11 cellular contexts compared by ENCODE assay signal in genomic region chr3:131630117-131630516, GRCh38.
A peak's percentile ranks its signal among the peaks of the same experiment; 100 is the strongest.
DNase-seq lines count a peak whose midpoint lies in the region; ATAC-seq, FAIRE-seq and TF ChIP-seq lines count a peak whose summit lies in the region.
"Had no signal": no experiment of that assay in that cellular context is flagged by ENCODE, and none has a peak within 500 bp of the region (broad histone marks: within the 10 kb centered on the region; RNA-seq: fewer than 3 reads in every experiment).

No MANE protein-coding gene starts in this region.

- H3K36me3 ChIP-seq in hepatocyte (replicated peaks; ENCODE audit: insufficient read depth, low read depth) (no peaks in the 10 kb centered on the region), adrenal gland (replicated peaks in 1 of 2) (no peaks in the 10 kb centered on the region)

- no peak for TF ChIP-seq CTCF in GM12864 (IDR thresholded peaks at IDR 0.05; ENCODE audit: low read depth, low read length, missing control alignments)
- TF ChIP-seq CTCF in hepatocyte (IDR thresholded peaks at IDR 0.05; ENCODE audit: poor library complexity): no peak
- no peak for TF ChIP-seq CTCF in coronary artery (IDR thresholded peaks at IDR 0.05)
- no peak for TF ChIP-seq CTCF in adrenal gland (IDR thresholded peaks at IDR 0.05)

- peak; percentile 36 for DNase-seq in GM12864 (ENCODE audit: low read depth)
- DNase-seq in RCC 7860 (ENCODE audit: low spot score): peak; percentile 12
- no peak for DNase-seq in hepatocyte (ENCODE audit: low spot score)
- DNase-seq in NCI-H748 (lab: John Stamatoyannopoulos, UW; ENCODE audit: unreplicated experiment): no peak
- no peak for DNase-seq in coronary artery (ENCODE audit: low spot score)
- no peak for DNase-seq in adrenal gland
- DNase-seq: H7, NCI-H2107 had no signal

- H3K79me2 ChIP-seq in hepatocyte: no peaks in the 10 kb centered on the region

- H3K27me3 ChIP-seq in hepatocyte: no peaks in the 10 kb centered on the region
- no peaks in the 10 kb centered on the region for H3K27me3 ChIP-seq in adrenal gland

- H3K9me2 ChIP-seq in hepatocyte (replicated peaks; ENCODE audit: insufficient read depth): no peaks in the 10 kb centered on the region

- H3K4me1 ChIP-seq in hepatocyte (ENCODE audit: insufficient read depth) (no peaks in the 10 kb centered on the region), adrenal gland (replicated peaks in 1 of 2) (no peaks in the 10 kb centered on the region)

- H3K4me3 ChIP-seq in GM12864 (ENCODE audit: low read depth, low read length): no peak overlapping the region
- H3K4me3 ChIP-seq in hepatocyte: no peak overlapping the region
- H3K4me3 ChIP-seq in coronary artery: no peak overlapping the region
- no peak overlapping the region for H3K4me3 ChIP-seq in adrenal gland

- no peaks in the 10 kb centered on the region for H4K20me1 ChIP-seq in hepatocyte (ENCODE audit: insufficient read depth, poor library complexity, severe bottlenecking)

- H3K4me2 ChIP-seq in hepatocyte: no peak overlapping the region

- FAIRE-seq in RCC 7860 (lab: Jason Lieb, UNC): no peak

- WGBS in hepatocyte (ENCODE audit: low lambda C conversion rate, missing lambda C conversion rate): 90% methylated on average over 3 of the region's 3 CpGs
- WGBS in adrenal gland, 4 donors: 75 to 88% (median 80%) methylated on average over 3 of the region's 3 CpGs

- H3K9me3 ChIP-seq in hepatocyte (ENCODE audit: low read depth) (no peaks in the 10 kb centered on the region), adrenal gland (replicated peaks in 1 of 3) (no peaks in the 10 kb centered on the region)

- peak; percentile 99 for ATAC-seq in GM19463 (IDR thresholded peaks at IDR 0.05; ENCODE audit: unreplicated experiment)
- ATAC-seq in HG03064 (IDR thresholded peaks at IDR 0.05; ENCODE audit: low read depth, unreplicated experiment): peak; percentile 87

- H3K27ac ChIP-seq in hepatocyte (no peak overlapping the region), coronary artery (no peak overlapping the region), adrenal gland (no peak overlapping the region)
- H3K27ac ChIP-seq: VCaP had no signal

- TF ChIP-seq POLR2A in adrenal gland (IDR thresholded peaks at IDR 0.05): no peak

- no peak overlapping the region for H2AFZ ChIP-seq in hepatocyte

- intact Hi-C loops in adrenal gland (cut with DNase I): no loop called here

Comparison
In these comparisons a context has a peak if more than half of its experiments do, and no peak if none do; other contexts are left out.
1. DNase-seq: peak in GM12864 (single experiment) and RCC 7860 (single experiment); none in hepatocyte (single experiment), NCI-H748 (single experiment), coronary artery (single experiment) and adrenal gland (0 of 7).